ENCODE assay signal across 1 cellular context in the genomic region with DNA sequence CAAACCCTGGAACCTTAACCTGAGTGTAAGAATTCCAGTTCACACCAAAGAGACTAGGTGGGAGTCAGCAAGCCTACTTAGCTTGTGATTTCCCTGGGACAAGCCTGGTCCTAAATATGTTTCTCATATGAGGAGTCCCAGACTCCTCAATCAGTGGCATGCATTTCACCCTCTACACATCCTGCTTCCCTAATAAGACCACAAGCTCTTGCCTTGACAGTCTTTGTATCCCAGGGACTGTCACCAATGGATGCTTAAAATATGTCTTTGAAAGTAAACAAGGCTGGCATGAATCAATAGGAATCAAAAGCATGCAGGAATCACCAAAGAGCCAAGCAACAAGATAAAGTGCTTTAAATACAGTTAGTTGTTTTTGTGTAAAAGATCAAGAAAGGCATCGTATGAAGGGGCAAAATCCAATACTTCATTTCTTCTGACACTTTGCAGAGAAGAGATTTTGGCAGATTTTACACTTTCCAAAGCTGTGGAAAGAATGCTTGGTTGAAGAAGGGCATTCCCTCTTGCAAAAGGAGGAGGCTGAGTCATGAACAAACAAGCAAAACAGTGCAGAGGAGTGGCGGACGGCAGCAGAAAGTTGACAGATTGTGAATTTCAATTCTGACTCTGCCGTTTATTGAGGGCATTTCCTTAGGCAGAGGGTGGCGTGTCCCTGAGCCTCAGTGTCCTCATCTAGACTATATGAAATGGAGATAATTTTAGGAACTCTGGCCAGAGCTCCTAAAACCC.
A peak's percentile ranks its signal among the peaks of the same experiment; 100 is the strongest.
TF ChIP-seq lines count a peak whose summit lies in the region.

No MANE protein-coding gene starts in this region.

TF ChIP-seq in HepG2, 621 proteins besides CTCF, POLR2A, EP300 and RAD21:
- no peak for TF ChIP-seq TGIF2 (CRISPR knock-in tag; IDR thresholded peaks at IDR 0.05)
- peak; percentile 52 for TF ChIP-seq FOSL2 (CRISPR knock-in tag; IDR thresholded peaks at IDR 0.05)
